30 cellular contexts compared by ENCODE assay signal in genomic region chr11:93288767-93289166, GRCh38. TPM values are rescaled to one million over a fixed set of nuclear protein-coding genes. Genes with fewer than 3 reads are reported as not detected.
DNase-seq lines count a peak whose midpoint lies in the region; ATAC-seq, FAIRE-seq and TF ChIP-seq lines count a peak whose summit lies in the region.
"Had no signal": no experiment of that assay in that cellular context is flagged by ENCODE, and none has a peak within 500 bp of the region (broad histone marks: within the 10 kb centered on the region; RNA-seq: fewer than 3 reads in every experiment).

No MANE protein-coding gene starts in this region.

- intact Hi-C loops in lower leg skin (cut with DNase I; ENCODE audit: low total_unique reads) = no loop called here
- intact Hi-C loops in prostate gland (cut with DNase I) = no loop called here
- intact Hi-C loops in activated CD4-positive, alpha-beta memory T cell treated with anti-CD3 and anti-CD28 coated beads for 36 hours (cut with micrococcal nuclease) = no loop called here

- no peaks in the 10 kb centered on the region for H3K79me2 ChIP-seq in OCI-LY3 (ENCODE audit: low read length)

- H3K27ac ChIP-seq in OCI-LY3 (ENCODE audit: low read length) (peak overlapping the region; percentile 95), prostate gland (no peak overlapping the region)
- H3K27ac ChIP-seq: A549, ascending aorta, right atrium auricular region, upper lobe of right lung had no signal

- H3K27me3 Mint-ChIP-seq in activated CD4-positive, alpha-beta memory T cell treated with anti-CD3 and anti-CD28 coated beads for 36 hours = peaks cover 1% of the 10 kb centered on the region
- H3K27me3 Mint-ChIP-seq: activated B cell treated with CpG ODN at 0.5 μM for 24 hours; activated T-helper 17 cell treated with anti-CD3 and anti-CD28 coated beads, Interleukin-2, amount 50 U/mL, for 72 hours had no signal

- H4K20me1 ChIP-seq in OCI-LY3 (ENCODE audit: insufficient read depth, low read length) = no peaks in the 10 kb centered on the region

- H3K4me1 ChIP-seq in OCI-LY3 (ENCODE audit: low read length) (peaks cover 31% of the 10 kb centered on the region), prostate gland (replicated peaks) (no peaks in the 10 kb centered on the region)
- H3K4me1 ChIP-seq: A549, ascending aorta, right atrium auricular region, upper lobe of right lung had no signal

- peak; percentile 93 for FAIRE-seq in GM12892 (lab: Jason Lieb, UNC)
- FAIRE-seq: A549, GM19239 had no signal

- no peak overlapping the region for H3K4me3 Mint-ChIP-seq in activated CD4-positive, alpha-beta memory T cell treated with anti-CD3 and anti-CD28 coated beads for 36 hours
- H3K4me3 Mint-ChIP-seq: activated B cell treated with CpG ODN at 0.5 μM for 24 hours; activated naive CD8-positive, alpha-beta T cell treated with anti-CD3 and anti-CD28 coated beads for 36 hours; activated T-helper 17 cell treated with anti-CD3 and anti-CD28 coated beads, Interleukin-2, amount 50 U/mL, for 72 hours; CD8-positive, alpha-beta T cell; natural killer cell treated with Interleukin-12 subunit alpha and Interleukin-12 subunit beta and Interleukin-15 and Interleukin-18, amount 100 ng/mL, for 72 hours; stimulated activated effector memory CD8-positive, alpha-beta T cell treated with anti-CD3 and anti-CD28 coated beads, Interleukin-12 subunit alpha, Interleukin-12 subunit beta, amount 100 ng/mL, for 72 hours; T-helper 2 cell treated with Interferon-gamma antibody and Interleukin-4, amounts not matched to agents 5 μg/mL and 100 μg/mL, for 36 hours had no signal

- H3K4me1 Mint-ChIP-seq in activated CD4-positive, alpha-beta memory T cell treated with anti-CD3 and anti-CD28 coated beads for 36 hours (ENCODE audit: low read depth) = no peaks in the 10 kb centered on the region
- H3K4me1 Mint-ChIP-seq: activated B cell treated with CpG ODN at 0.5 μM for 24 hours; activated naive CD8-positive, alpha-beta T cell treated with anti-CD3 and anti-CD28 coated beads for 36 hours; activated T-helper 17 cell treated with anti-CD3 and anti-CD28 coated beads, Interleukin-2, amount 50 U/mL, for 72 hours; stimulated activated effector memory CD8-positive, alpha-beta T cell treated with anti-CD3 and anti-CD28 coated beads, Interleukin-12 subunit alpha, Interleukin-12 subunit beta, amount 100 ng/mL, for 72 hours had no signal

- H3K36me3 Mint-ChIP-seq in activated CD4-positive, alpha-beta memory T cell treated with anti-CD3 and anti-CD28 coated beads for 36 hours = no peaks in the 10 kb centered on the region
- H3K36me3 Mint-ChIP-seq: activated naive CD8-positive, alpha-beta T cell treated with anti-CD3 and anti-CD28 coated beads for 36 hours; CD8-positive, alpha-beta T cell; natural killer cell treated with Interleukin-12 subunit alpha and Interleukin-12 subunit beta and Interleukin-15 and Interleukin-18, amount 100 ng/mL, for 72 hours; stimulated activated effector memory CD8-positive, alpha-beta T cell treated with anti-CD3 and anti-CD28 coated beads, Interleukin-12 subunit alpha, Interleukin-12 subunit beta, amount 100 ng/mL, for 72 hours had no signal

- peaks cover 28% of the 10 kb centered on the region for H3K36me3 ChIP-seq in OCI-LY3 (replicated peaks; ENCODE audit: low read depth, low read length)
- H3K36me3 ChIP-seq in prostate gland = no peaks in the 10 kb centered on the region
- H3K36me3 ChIP-seq: ascending aorta, right atrium auricular region, upper lobe of right lung had no signal

- ATAC-seq in GM21515 (IDR thresholded peaks at IDR 0.05; ENCODE audit: unreplicated experiment) (peak; percentile 57), HG02885 (IDR thresholded peaks at IDR 0.05; ENCODE audit: poor library complexity, unreplicated experiment) (peak; percentile 84)
- ATAC-seq: A549; activated T-helper 17 cell treated with anti-CD3 and anti-CD28 coated beads, Interleukin-2, amount 50 U/mL, for 72 hours; CD8-positive, alpha-beta T cell; HCT116; natural killer cell treated with Interleukin-12 subunit alpha and Interleukin-12 subunit beta and Interleukin-15 and Interleukin-18, amount 100 ng/mL, for 72 hours; Right ventricle myocardium inferior; stimulated activated effector memory CD8-positive, alpha-beta T cell treated with anti-CD3 and anti-CD28 coated beads, Interleukin-12 subunit alpha, Interleukin-12 subunit beta, amount 100 ng/mL, for 72 hours; upper lobe of right lung had no signal

- CTCF ChIA-PET in activated CD4-positive, alpha-beta memory T cell treated with anti-CD3 and anti-CD28 coated beads for 36 hours (lab: Charles Lee) = no interaction called here

- WGBS in lower leg skin, 2 donors = 94% methylated on average over 2 of the region's 2 CpGs
- 98% methylated on average over 2 of the region's 2 CpGs for WGBS in prostate gland

- DNase-seq in GM12892 (ENCODE audit: insufficient read length) (no peak), lower leg skin (ENCODE audit: low spot score in 2 of 2) (no peak), prostate gland (ENCODE audit: low spot score) (no peak), GM20000 (ENCODE audit: low spot score) (no peak)
- no peak for DNase-seq in activated CD4-positive, alpha-beta memory T cell treated with anti-CD3 and anti-CD28 coated beads for 36 hours
- DNase-seq: activated B cell treated with CpG ODN at 0.5 μM for 24 hours; activated naive CD8-positive, alpha-beta T cell treated with anti-CD3 and anti-CD28 coated beads for 36 hours; CD8-positive, alpha-beta T cell; hypothalamus; islet precursor cell; NCI-H1417 treated with DMSO at 0.1 percent for 48 hours; NCI-H446; upper lobe of right lung had no signal

- H2AFZ ChIP-seq in OCI-LY3 (ENCODE audit: low read depth, low read length) = no peak overlapping the region

- H3K9me3 ChIP-seq in OCI-LY3 (ENCODE audit: insufficient read depth, low read length) (peaks cover 24% of the 10 kb centered on the region; the same call in 1 of the 2 replicates), prostate gland (no peaks in the 10 kb centered on the region)
- H3K9me3 ChIP-seq: A549, ascending aorta, right atrium auricular region, upper lobe of right lung had no signal

- no peak overlapping the region for H3K27ac Mint-ChIP-seq in activated CD4-positive, alpha-beta memory T cell treated with anti-CD3 and anti-CD28 coated beads for 36 hours
- H3K27ac Mint-ChIP-seq: activated B cell treated with CpG ODN at 0.5 μM for 24 hours; activated naive CD8-positive, alpha-beta T cell treated with anti-CD3 and anti-CD28 coated beads for 36 hours; activated T-helper 17 cell treated with anti-CD3 and anti-CD28 coated beads, Interleukin-2, amount 50 U/mL, for 72 hours; CD8-positive, alpha-beta T cell; natural killer cell treated with Interleukin-12 subunit alpha and Interleukin-12 subunit beta and Interleukin-15 and Interleukin-18, amount 100 ng/mL, for 72 hours; stimulated activated effector memory CD8-positive, alpha-beta T cell treated with anti-CD3 and anti-CD28 coated beads, Interleukin-12 subunit alpha, Interleukin-12 subunit beta, amount 100 ng/mL, for 72 hours; T-helper 2 cell treated with Interferon-gamma antibody and Interleukin-4, amounts not matched to agents 5 μg/mL and 100 μg/mL, for 36 hours had no signal

- H3K9me3 Mint-ChIP-seq in activated CD4-positive, alpha-beta memory T cell treated with anti-CD3 and anti-CD28 coated beads for 36 hours = no peaks in the 10 kb centered on the region
- H3K9me3 Mint-ChIP-seq: activated B cell treated with CpG ODN at 0.5 μM for 24 hours; activated naive CD8-positive, alpha-beta T cell treated with anti-CD3 and anti-CD28 coated beads for 36 hours; activated T-helper 17 cell treated with anti-CD3 and anti-CD28 coated beads, Interleukin-2, amount 50 U/mL, for 72 hours; CD8-positive, alpha-beta T cell; natural killer cell treated with Interleukin-12 subunit alpha and Interleukin-12 subunit beta and Interleukin-15 and Interleukin-18, amount 100 ng/mL, for 72 hours; T-helper 2 cell treated with Interferon-gamma antibody and Interleukin-4, amounts not matched to agents 5 μg/mL and 100 μg/mL, for 36 hours had no signal

- H3K4me3 ChIP-seq in OCI-LY3 (ENCODE audit: low read length) = peak overlapping the region; percentile 50
- H3K4me3 ChIP-seq in lower leg skin (ENCODE audit: low read depth, poor library complexity, severe bottlenecking) = no peak overlapping the region
- H3K4me3 ChIP-seq in prostate gland = no peak overlapping the region
- H3K4me3 ChIP-seq: A549, ascending aorta, right atrium auricular region, upper lobe of right lung had no signal

- TF ChIP-seq POLR2A in GM12892 (IDR thresholded peaks at IDR 0.05; ENCODE audit: low read depth, low read length) = no peak
- TF ChIP-seq POLR2A in lower leg skin (IDR thresholded peaks at IDR 0.05) = no peak
- TF ChIP-seq POLR2A in prostate gland (IDR thresholded peaks at IDR 0.05) = no peak

- TF ChIP-seq CTCF in OCI-LY3 (IDR thresholded peaks at IDR 0.05; ENCODE audit: low read depth, low read length) (no peak), lower leg skin (IDR thresholded peaks at IDR 0.05) (no peak), prostate gland (IDR thresholded peaks at IDR 0.05) (no peak), GM20000 (IDR thresholded peaks at IDR 0.05; ENCODE audit: extremely low read depth, missing control alignments) (no peak)

- POLR2A ChIA-PET in activated CD4-positive, alpha-beta memory T cell treated with anti-CD3 and anti-CD28 coated beads for 36 hours (lab: Charles Lee) = no interaction called here

- no peaks in the 10 kb centered on the region for H3K27me3 ChIP-seq in OCI-LY3 (ENCODE audit: low read depth, low read length)
- no peaks in the 10 kb centered on the region for H3K27me3 ChIP-seq in prostate gland (replicated peaks; ENCODE audit: insufficient read depth)
- H3K27me3 ChIP-seq: ascending aorta, right atrium auricular region, upper lobe of right lung had no signal

- peak overlapping the region; percentile 70 for H3K4me2 ChIP-seq in OCI-LY3 (ENCODE audit: low read length)
- H3K4me2 ChIP-seq: A549 had no signal

- peak overlapping the region; percentile 41 for H3K9ac ChIP-seq in OCI-LY3 (ENCODE audit: low read length)

RNA-seq across cellular contexts. Expression of gene DEUP1, which starts 41.8 kb away (rescaled TPM):
- not detected for polyA plus RNA-seq in GM12892 (2012; ENCODE audit: missing spikeins)
- total RNA-seq in lower leg skin = not detected
- total RNA-seq in prostate gland = 1 to 10 TPM; 1.2 to 3.2 TPM
- not detected for total RNA-seq in activated CD4-positive, alpha-beta memory T cell treated with anti-CD3 and anti-CD28 coated beads for 36 hours
- total RNA-seq: activated B cell treated with CpG ODN at 0.5 μM for 24 hours; activated naive CD8-positive, alpha-beta T cell treated with anti-CD3 and anti-CD28 coated beads for 36 hours; activated T-helper 17 cell treated with anti-CD3 and anti-CD28 coated beads, Interleukin-2, amount 50 U/mL, for 72 hours; ascending aorta; CD8-positive, alpha-beta T cell; dermis microvascular lymphatic vessel endothelial cell; G401; MCF 10A; natural killer cell treated with Interleukin-12 subunit alpha and Interleukin-12 subunit beta and Interleukin-15 and Interleukin-18, amount 100 ng/mL, for 72 hours; osteocyte; right atrium auricular region; Right ventricle myocardium inferior; upper lobe of right lung had no signal
- polyA plus RNA-seq: A549 had no signal
